In genomic region chr20:63315982-63316491, GRCh38 we compare ENCODE assay signal across 18 cellular contexts. TPM values are rescaled to one million over a fixed set of nuclear protein-coding genes. Genes with fewer than 3 reads are reported as not detected.
DNase-seq lines count a peak whose midpoint lies in the region; ATAC-seq, FAIRE-seq and TF ChIP-seq lines count a peak whose summit lies in the region.
"Had no signal": no experiment of that assay in that cellular context is flagged by ENCODE, and none has a peak within 500 bp of the region (broad histone marks: within the 10 kb centered on the region; RNA-seq: fewer than 3 reads in every experiment).

No MANE protein-coding gene starts in this region.

- H3K27me3 ChIP-seq in left ventricle myocardium inferior (ENCODE audit: low read depth) (peaks cover 35% of the 10 kb centered on the region), RWPE2 (ENCODE audit: insufficient read depth, poor library complexity, severe bottlenecking) (peaks cover 5% of the 10 kb centered on the region), psoas muscle (ENCODE audit: insufficient read depth in 3 of 3, low read length in 2 of 3) (peaks cover 0 to 41% (median 3%) of the 10 kb centered on the region in 3 donors), WERI-Rb-1 (ENCODE audit: insufficient read depth, low read depth, severe bottlenecking) (no peaks in the 10 kb centered on the region)

- no peak for TF ChIP-seq CTCF in left ventricle myocardium inferior (IDR thresholded peaks at IDR 0.05; ENCODE audit: borderline replicate concordance)
- no peak for TF ChIP-seq CTCF in RWPE2 (IDR thresholded peaks at IDR 0.05; ENCODE audit: poor library complexity, severe bottlenecking)
- TF ChIP-seq CTCF in kidney (IDR thresholded peaks at IDR 0.05; ENCODE audit: borderline replicate concordance, extremely low read depth, insufficient read depth), result no peak
- TF ChIP-seq CTCF in psoas muscle (IDR thresholded peaks at IDR 0.05), result no peak
- no peak for TF ChIP-seq CTCF in WERI-Rb-1 (IDR thresholded peaks at IDR 0.05; ENCODE audit: low read depth, low read length)

- peaks cover 11% of the 10 kb centered on the region for H3K4me1 ChIP-seq in left ventricle myocardium inferior
- H3K4me1 ChIP-seq in RWPE2 (ENCODE audit: insufficient read depth, poor library complexity, severe bottlenecking), result no peaks in the 10 kb centered on the region
- H3K4me1 ChIP-seq in kidney (ENCODE audit: control insufficient read depth in 1 of 2, insufficient read depth in 1 of 2, low read depth in 1 of 2, low read length in 2 of 2), result no peaks in the 10 kb centered on the region
- H3K4me1 ChIP-seq in psoas muscle, result no peaks in the 10 kb centered on the region

- intact Hi-C loops in Right ventricle myocardium inferior (cut with DNase I) (no loop called here), left ventricle myocardium inferior (cut with micrococcal nuclease) (no loop called here), kidney (cut with DNase I) (no loop called here), psoas muscle (cut with DNase I) (no loop called here)

- H3K36me3 ChIP-seq in left ventricle myocardium inferior (no peaks in the 10 kb centered on the region), RWPE2 (ENCODE audit: low read depth) (no peaks in the 10 kb centered on the region), kidney (ENCODE audit: control insufficient read depth in 1 of 2, insufficient read depth in 2 of 2, low read length in 2 of 2) (no peaks in the 10 kb centered on the region), psoas muscle (ENCODE audit: insufficient read depth in 1 of 2, low read depth in 1 of 2) (no peaks in the 10 kb centered on the region), WERI-Rb-1 (no peaks in the 10 kb centered on the region)

- H3K9me3 ChIP-seq in left ventricle myocardium inferior (replicated peaks), result no peaks in the 10 kb centered on the region
- no peaks in the 10 kb centered on the region for H3K9me3 ChIP-seq in RWPE2 (ENCODE audit: severe bottlenecking)
- no peaks in the 10 kb centered on the region for H3K9me3 ChIP-seq in kidney (ENCODE audit: control insufficient read depth in 1 of 2, low read length in 2 of 2)
- no peaks in the 10 kb centered on the region for H3K9me3 ChIP-seq in psoas muscle
- no peaks in the 10 kb centered on the region for H3K9me3 ChIP-seq in WERI-Rb-1 (ENCODE audit: severe bottlenecking)

- H3K9ac ChIP-seq in kidney (ENCODE audit: low read length in 2 of 2), result no peak overlapping the region
- H3K9ac ChIP-seq: KMS-11 had no signal

- H3K27ac ChIP-seq in left ventricle myocardium inferior (replicated peaks) (no peak overlapping the region), RWPE2 (ENCODE audit: poor library complexity, severe bottlenecking) (no peak overlapping the region), kidney (ENCODE audit: low read depth in 2 of 2, low read length in 2 of 2) (no peak overlapping the region), psoas muscle (no peak overlapping the region), WERI-Rb-1 (no peak overlapping the region)
- H3K27ac ChIP-seq: KMS-11 had no signal

- peaks cover 0 to 3% of the 10 kb centered on the region in 2 donors for H3K4me1 Mint-ChIP-seq in effector memory CD8-positive, alpha-beta T cell (ENCODE audit: low read depth in 2 of 2)
- H3K4me1 Mint-ChIP-seq: CD4-positive, alpha-beta memory T cell; H9 had no signal

- peaks cover 6 to 38% of the 10 kb centered on the region in 2 donors for H3K27me3 Mint-ChIP-seq in effector memory CD8-positive, alpha-beta T cell

- peak; percentile 45 for DNase-seq in Right ventricle myocardium inferior (ENCODE audit: missing footprints)
- DNase-seq in left ventricle myocardium inferior, result no peak
- DNase-seq in RWPE2 (ENCODE audit: low spot score), result peak; percentile 84
- peak; percentile 52 for DNase-seq in kidney
- DNase-seq in psoas muscle, result peak; percentile 11 to 30
- no peak for DNase-seq in NCI-H2171 treated with DMSO at 0.1 percent for 48 hours (lab: John Stamatoyannopoulos, UW)
- DNase-seq in effector memory CD8-positive, alpha-beta T cell, result no peak
- no peak for DNase-seq in WERI-Rb-1
- DNase-seq: CD4-positive, alpha-beta memory T cell; DMS79; H9; NCI-H1048; NCI-H146; NCI-H2081; NCI-H510A treated with DMSO at 0.1 percent for 48 hours; SHP77 had no signal

- FAIRE-seq in kidney (lab: Jason Lieb, UNC), result no peak

- no peak overlapping the region for H3K4me3 Mint-ChIP-seq in effector memory CD8-positive, alpha-beta T cell
- H3K4me3 Mint-ChIP-seq: CD4-positive, alpha-beta memory T cell; H9 had no signal

- H3K27ac Mint-ChIP-seq in effector memory CD8-positive, alpha-beta T cell, result no peak overlapping the region
- H3K27ac Mint-ChIP-seq: CD4-positive, alpha-beta memory T cell; H9 had no signal

- H3K4me3 ChIP-seq in left ventricle myocardium inferior, result no peak overlapping the region
- H3K4me3 ChIP-seq in RWPE2 (ENCODE audit: severe bottlenecking), result no peak overlapping the region
- no peak overlapping the region for H3K4me3 ChIP-seq in kidney (ENCODE audit: low read length in 2 of 2)
- H3K4me3 ChIP-seq in psoas muscle, result no peak overlapping the region
- H3K4me3 ChIP-seq in WERI-Rb-1 (ENCODE audit: low read depth, low read length), result no peak overlapping the region

- ATAC-seq in Right ventricle myocardium inferior (no peak), RWPE2 (ENCODE audit: low read depth) (no peak), psoas muscle (no peak)
- no peak for ATAC-seq in effector memory CD8-positive, alpha-beta T cell (replicated peaks)

- H3K9me3 Mint-ChIP-seq in effector memory CD8-positive, alpha-beta T cell, result no peaks in the 10 kb centered on the region
- H3K9me3 Mint-ChIP-seq: CD4-positive, alpha-beta memory T cell; H9 had no signal

- no peaks in the 10 kb centered on the region for H3K36me3 Mint-ChIP-seq in effector memory CD8-positive, alpha-beta T cell (ENCODE audit: insufficient read depth)
- H3K36me3 Mint-ChIP-seq: CD4-positive, alpha-beta memory T cell had no signal

- 62 to 69% (median 63%) methylated on average over 17 to 24 of the region's 24 CpGs for WGBS in psoas muscle, 3 donors

RNA-seq across cellular contexts. Expression of gene COL20A1, which starts 23.1 kb away (rescaled TPM):
- total RNA-seq in Right ventricle myocardium inferior (not detected), left ventricle myocardium inferior (not detected), kidney (not detected), psoas muscle (not detected)
- polyA plus RNA-seq in kidney (ENCODE audit: insufficient read depth, low read depth, low replicate concordance) (0.58 TPM), psoas muscle (under 1 TPM in 2 of 3 donors, not detected in 1; 0.08 to 0.09 TPM)
- total RNA-seq: M059J had no signal
- polyA plus RNA-seq: CD4-positive, alpha-beta memory T cell had no signal

RNA-seq across cellular contexts. Expression of gene ARFGAP1, which starts 43.4 kb away (rescaled TPM):
- total RNA-seq in Right ventricle myocardium inferior, result 28.8 TPM
- 33.4 TPM for total RNA-seq in left ventricle myocardium inferior
- 84.3 TPM for total RNA-seq in kidney
- 40.4 TPM for polyA plus RNA-seq in kidney (ENCODE audit: insufficient read depth, low read depth, low replicate concordance)
- 10 to 100 TPM; 19.9 to 42.2 (median 25.5) TPM for total RNA-seq in psoas muscle
- 10 to 100 TPM; 22.3 to 42.0 (median 30.4) TPM for polyA plus RNA-seq in psoas muscle

RNA-seq across cellular contexts. Expression of gene CHRNA4, which starts 45.1 kb away (rescaled TPM):
- total RNA-seq in Right ventricle myocardium inferior, result 2.3 TPM
- 0.38 TPM for total RNA-seq in left ventricle myocardium inferior
- total RNA-seq in kidney, result 0.44 TPM
- polyA plus RNA-seq in kidney (ENCODE audit: insufficient read depth, low read depth, low replicate concordance), result 0.67 TPM
- total RNA-seq in psoas muscle, result under 1 TPM in 2 of 4 donors, not detected in 2; 0.24 to 0.41 TPM
- under 1 TPM in 1 of 3 donors, not detected in 2; 0.01 TPM for polyA plus RNA-seq in psoas muscle
- total RNA-seq: CD4-positive, alpha-beta memory T cell; M059J had no signal
- polyA plus RNA-seq: CD4-positive, alpha-beta memory T cell had no signal

Comparison
In these comparisons a context has a peak if more than half of its experiments do, and no peak if none do; other contexts are left out.
1. DNase-seq: peak in Right ventricle myocardium inferior (single experiment), RWPE2 (single experiment), kidney (single experiment) and psoas muscle (2 of 2); none in left ventricle myocardium inferior (single experiment), NCI-H2171 treated with DMSO at 0.1 percent for 48 hours (single experiment), effector memory CD8-positive, alpha-beta T cell (0 of 3) and WERI-Rb-1 (single experiment).